Comparison of ENCODE assay signal across 13 cellular contexts in genomic region chr7:73624669-73625001, GRCh38. TPM values are rescaled to one million over a fixed set of nuclear protein-coding genes. Genes with fewer than 3 reads are reported as not detected.
DNase-seq lines count a peak whose midpoint lies in the region; ATAC-seq, FAIRE-seq and TF ChIP-seq lines count a peak whose summit lies in the region.
"Had no signal": no experiment of that assay in that cellular context is flagged by ENCODE, and none has a peak within 500 bp of the region (broad histone marks: within the 10 kb centered on the region; RNA-seq: fewer than 3 reads in every experiment).

No MANE protein-coding gene starts in this region.

- no peak for ATAC-seq in PC-3

- peaks cover 15% of the 10 kb centered on the region for H3K27me3 ChIP-seq in CD4-positive, alpha-beta memory T cell (ENCODE audit: insufficient read depth, low read length)
- H3K27me3 ChIP-seq in PC-3 (ENCODE audit: low read length) (peaks cover 13% of the 10 kb centered on the region), endothelial cell of umbilical vein (ENCODE audit: control insufficient read depth in 2 of 2, insufficient read depth in 2 of 2, low read length in 2 of 2) (peaks cover 28 to 39% of the 10 kb centered on the region in 2 experiments), parathyroid adenoma (ENCODE audit: control insufficient read depth, insufficient read depth, low read length) (no peaks in the 10 kb centered on the region)
- H3K27me3 ChIP-seq: ovary had no signal

- TF ChIP-seq CTCF in PC-3 (conservative IDR thresholded peaks at IDR 0.05; ENCODE audit: low read depth, low read length) (no peak), endothelial cell of umbilical vein (IDR thresholded peaks at IDR 0.05; ENCODE audit: extremely low read depth in 1 of 2, insufficient read depth in 1 of 2, low read depth in 1 of 2, low read length in 2 of 2) (no peak), parathyroid adenoma (IDR thresholded peaks at IDR 0.05) (no peak)

- no peaks in the 10 kb centered on the region for H3K36me3 Mint-ChIP-seq in CD4-positive, alpha-beta memory T cell

- no peak for FAIRE-seq in endothelial cell of umbilical vein (lab: Jason Lieb, UNC)

- no TSS peak for BruUV-seq in PC-3 (replicated peaks; lab: Mats Ljungman, UMichigan)
- no TSS peak for BruUV-seq in endothelial cell of umbilical vein (replicated peaks; lab: Mats Ljungman, UMichigan)

- H3K4me1 ChIP-seq in CD4-positive, alpha-beta memory T cell (ENCODE audit: insufficient read depth, low read length): peaks cover 17% of the 10 kb centered on the region
- H3K4me1 ChIP-seq in PC-3 (ENCODE audit: insufficient read depth, low read length): peaks cover 5% of the 10 kb centered on the region; the same call in 1 of the 2 replicates
- H3K4me1 ChIP-seq in endothelial cell of umbilical vein (ENCODE audit: control insufficient read depth, extremely low read depth, insufficient read depth, low read length): peaks cover 3% of the 10 kb centered on the region
- peaks cover 5% of the 10 kb centered on the region for H3K4me1 ChIP-seq in parathyroid adenoma

- no peaks in the 10 kb centered on the region for H3K9me3 Mint-ChIP-seq in CD4-positive, alpha-beta memory T cell
- H3K9me3 Mint-ChIP-seq: activated CD4-positive, alpha-beta memory T cell treated with anti-CD3 and anti-CD28 coated beads, Interleukin-2, amount 10 ng/mL, durations not matched to agents 7 days and 5 days; stimulated activated naive CD8-positive, alpha-beta T cell treated with anti-CD3 and anti-CD28 coated beads, Interleukin-15, Interleukin-2, amounts not matched to agents 100 ng/mL and 50 ng/mL, for 24 hours; T-helper 1 cell treated with Interleukin-12 subunit alpha and Interleukin-12 subunit beta and Interleukin-4 antibody, amounts not matched to agents 30 μg/mL and 1 μg/mL, for 36 hours had no signal

- H3K9me2 ChIP-seq in PC-3 (replicated peaks; ENCODE audit: low read length): no peaks in the 10 kb centered on the region

- CTCF ChIA-PET in CD4-positive, alpha-beta memory T cell (lab: Charles Lee; ENCODE audit: partially characterized antibody): interaction anchor here (0.9 kb wide), 1 partner anchor 18 kb away, joined by 3 read pairs; no protein-coding TSS in a partner anchor
- CTCF ChIA-PET in PC-3 (lab: Charles Lee): interaction anchor here (0.6 kb wide), 1 partner anchor 1910 kb away, joined by 3 read pairs; no protein-coding TSS in a partner anchor
- CTCF ChIA-PET in endothelial cell of umbilical vein (lab: Charles Lee): interaction anchor here (0.6 to 1.7 kb wide), 2 partner anchors 9 to 18 kb away, joined by 5 to 7 read pairs; no protein-coding TSS in a partner anchor

- POLR2A ChIA-PET in CD4-positive, alpha-beta memory T cell (lab: Charles Lee; ENCODE audit: partially characterized antibody): no interaction called here
- POLR2A ChIA-PET in PC-3 (lab: Charles Lee; ENCODE audit: unreplicated experiment): interaction anchor here (0.5 kb wide), 1 partner anchor 114 kb away, joined by 3 read pairs; no protein-coding TSS in a partner anchor
- POLR2A ChIA-PET in endothelial cell of umbilical vein (lab: Charles Lee): no interaction called here

- intact Hi-C loops in CD4-positive, alpha-beta memory T cell (cut with micrococcal nuclease): no loop called here
- intact Hi-C loops in PC-3 (cut with micrococcal nuclease): loop anchor here (10.0 kb wide), 1 partner anchor 230 kb away; no protein-coding TSS in a partner anchor
- intact Hi-C loops in endothelial cell of umbilical vein (cut with micrococcal nuclease): loop anchor here (5.0 kb wide), 1 partner anchor 43 kb away; the partner anchor contains the start of gene VPS37D

- no peak for TF ChIP-seq POLR2A in endothelial cell of umbilical vein (IDR thresholded peaks at IDR 0.05; ENCODE audit: low read depth, low read length)

- H2AFZ ChIP-seq in PC-3 (ENCODE audit: low read length) (no peak overlapping the region), endothelial cell of umbilical vein (ENCODE audit: low read depth, low read length) (no peak overlapping the region), parathyroid adenoma (peak overlapping the region; percentile 67)

- H3K9me3 ChIP-seq in CD4-positive, alpha-beta memory T cell (ENCODE audit: control insufficient read depth in 1 of 2, low read length in 2 of 2): no peaks in the 10 kb centered on the region
- H3K9me3 ChIP-seq in PC-3 (ENCODE audit: low read length) (no peaks in the 10 kb centered on the region), endothelial cell of umbilical vein (replicated peaks; ENCODE audit: control insufficient read depth, insufficient read depth, low read length) (no peaks in the 10 kb centered on the region), parathyroid adenoma (ENCODE audit: control insufficient read depth, low read length) (no peaks in the 10 kb centered on the region)
- H3K9me3 ChIP-seq: ovary had no signal

- H3F3A ChIP-seq in PC-3 (ENCODE audit: low read length, unreplicated experiment): no peaks in the 10 kb centered on the region

- DNase-seq in CD4-positive, alpha-beta memory T cell: no peak
- DNase-seq in PC-3 (no peak), endothelial cell of umbilical vein (ENCODE audit: low read depth, low spot score) (no peak), NCI-H146 (lab: John Stamatoyannopoulos, UW) (no peak), NCI-H82 (lab: John Stamatoyannopoulos, UW) (no peak), NCI-H146 treated with DMSO at 0.1 percent for 48 hours (lab: John Stamatoyannopoulos, UW; ENCODE audit: unreplicated experiment) (no peak)
- DNase-seq in activated CD8-positive, alpha-beta memory T cell treated with anti-CD3 and anti-CD28 coated beads for 24 hours: no peak

- H3K9ac ChIP-seq in PC-3 (ENCODE audit: low read length): no peak overlapping the region
- no peak overlapping the region for H3K9ac ChIP-seq in endothelial cell of umbilical vein (replicated peaks; ENCODE audit: extremely low read depth, insufficient read depth, low read length)
- no peak overlapping the region for H3K9ac ChIP-seq in parathyroid adenoma

- H3K4me3 ChIP-seq in CD4-positive, alpha-beta memory T cell (ENCODE audit: low read length in 2 of 2): no peak overlapping the region
- H3K4me3 ChIP-seq in PC-3 (ENCODE audit: low read length) (peak overlapping the region; percentile 74; the same call in 1 of the 2 replicates), endothelial cell of umbilical vein (replicated peaks in 1 of 3; ENCODE audit: insufficient read depth in 1 of 3, low read depth in 1 of 3, low read length in 3 of 3) (no peak overlapping the region), parathyroid adenoma (ENCODE audit: low read depth, low read length) (no peak overlapping the region)

- H3K4me3 Mint-ChIP-seq in CD4-positive, alpha-beta memory T cell: peak overlapping the region in 5 of 8 donors; percentile 12 to 51 (median 42)
- H3K4me3 Mint-ChIP-seq: activated CD4-positive, alpha-beta memory T cell treated with anti-CD3 and anti-CD28 coated beads, Interleukin-2, amount 10 ng/mL, durations not matched to agents 7 days and 5 days; stimulated activated naive CD8-positive, alpha-beta T cell treated with anti-CD3 and anti-CD28 coated beads, Interleukin-15, Interleukin-2, amounts not matched to agents 100 ng/mL and 50 ng/mL, for 24 hours; T-helper 1 cell treated with Interleukin-12 subunit alpha and Interleukin-12 subunit beta and Interleukin-4 antibody, amounts not matched to agents 30 μg/mL and 1 μg/mL, for 36 hours had no signal

- peak overlapping the region; percentile 97 for H3K4me2 ChIP-seq in PC-3 (ENCODE audit: low read length)
- H3K4me2 ChIP-seq in endothelial cell of umbilical vein (ENCODE audit: insufficient read depth, low read length): peak overlapping the region; percentile 50
- peak overlapping the region; percentile 70 for H3K4me2 ChIP-seq in parathyroid adenoma (ENCODE audit: low read length)

- dilution Hi-C loops in endothelial cell of umbilical vein (cut with MboI; ENCODE audit: extremely low pct_ligation_motif_present, low sequenced_read_pairs): no loop called here

- peaks cover 2 to 12% (median 4%) of the 10 kb centered on the region in 4 donors for H3K4me1 Mint-ChIP-seq in CD4-positive, alpha-beta memory T cell

- no peaks in the 10 kb centered on the region for H3K9me1 ChIP-seq in endothelial cell of umbilical vein (replicated peaks; ENCODE audit: control insufficient read depth, extremely low read depth, insufficient read depth, low read length)

- H3K79me2 ChIP-seq in PC-3 (ENCODE audit: low read length) (no peaks in the 10 kb centered on the region), endothelial cell of umbilical vein (ENCODE audit: control insufficient read depth, insufficient read depth, low read length) (no peaks in the 10 kb centered on the region), parathyroid adenoma (no peaks in the 10 kb centered on the region)

- no peaks in the 10 kb centered on the region for H3K36me3 ChIP-seq in CD4-positive, alpha-beta memory T cell (ENCODE audit: insufficient read depth, low read length)
- H3K36me3 ChIP-seq in PC-3 (ENCODE audit: low read depth, low read length): no peaks in the 10 kb centered on the region
- no peaks in the 10 kb centered on the region for H3K36me3 ChIP-seq in endothelial cell of umbilical vein (ENCODE audit: control insufficient read depth in 2 of 2, extremely low read depth in 1 of 2, insufficient read depth in 2 of 2, low read length in 2 of 2)
- H3K36me3 ChIP-seq in parathyroid adenoma (ENCODE audit: control insufficient read depth, insufficient read depth, low read length): no peaks in the 10 kb centered on the region
- H3K36me3 ChIP-seq: ovary had no signal

- H3K27me3 Mint-ChIP-seq in CD4-positive, alpha-beta memory T cell: peaks cover 31 to 39% of the 10 kb centered on the region in 2 donors

- no peak overlapping the region for H3K27ac ChIP-seq in CD4-positive, alpha-beta memory T cell (ENCODE audit: low read depth, low read length)
- no peak overlapping the region for H3K27ac ChIP-seq in PC-3 (ENCODE audit: low read length)
- no peak overlapping the region for H3K27ac ChIP-seq in endothelial cell of umbilical vein (ENCODE audit: insufficient read depth, low read depth, low read length)
- H3K27ac ChIP-seq in parathyroid adenoma: no peak overlapping the region
- H3K27ac ChIP-seq: ovary had no signal

- H3K27ac Mint-ChIP-seq in CD4-positive, alpha-beta memory T cell: no peak overlapping the region
- H3K27ac Mint-ChIP-seq: activated CD4-positive, alpha-beta memory T cell treated with anti-CD3 and anti-CD28 coated beads, Interleukin-2, amount 10 ng/mL, durations not matched to agents 7 days and 5 days; stimulated activated naive CD8-positive, alpha-beta T cell treated with anti-CD3 and anti-CD28 coated beads, Interleukin-15, Interleukin-2, amounts not matched to agents 100 ng/mL and 50 ng/mL, for 24 hours; T-helper 1 cell treated with Interleukin-12 subunit alpha and Interleukin-12 subunit beta and Interleukin-4 antibody, amounts not matched to agents 30 μg/mL and 1 μg/mL, for 36 hours had no signal

- H4K20me1 ChIP-seq in PC-3 (ENCODE audit: low read length) (no peaks in the 10 kb centered on the region), endothelial cell of umbilical vein (replicated peaks; ENCODE audit: control insufficient read depth, extremely low read depth, insufficient read depth, low read length) (no peaks in the 10 kb centered on the region)

RNA-seq across cellular contexts. Expression of gene MLXIPL, which starts 0.3 kb away (rescaled TPM):
- not detected for total RNA-seq in CD4-positive, alpha-beta memory T cell
- polyA plus RNA-seq in CD4-positive, alpha-beta memory T cell: not detected
- total RNA-seq in PC-3 (2014; rRNA removed): 4.7 and 6.9 TPM in 2 replicates
- total RNA-seq in endothelial cell of umbilical vein: not detected in 2 replicates
- polyA plus RNA-seq in endothelial cell of umbilical vein: not detected in 2 replicates
- polyA plus RNA-seq in endothelial cell of umbilical vein (2011; cell fraction: cytosol; rRNA removed): not detected in 2 replicates
- not detected in 2 replicates for polyA plus RNA-seq in endothelial cell of umbilical vein (2011; cell fraction: nucleus; rRNA removed)
- polyA plus RNA-seq in endothelial cell of umbilical vein (2012): not detected in 2 replicates
- polyA minus RNA-seq in endothelial cell of umbilical vein: not detected in 2 replicates
- polyA minus RNA-seq in endothelial cell of umbilical vein (2011; cell fraction: cytosol; rRNA and poly(A)+ RNA removed): 7.5 TPM
- polyA minus RNA-seq in endothelial cell of umbilical vein (2011; cell fraction: nucleus; rRNA and poly(A)+ RNA removed): not detected in 2 replicates
- total RNA-seq: activated CD4-positive, alpha-beta memory T cell treated with anti-CD3 and anti-CD28 coated beads, Interleukin-2, amount 10 ng/mL, durations not matched to agents 7 days and 5 days; chondrocyte had no signal

RNA-seq across cellular contexts. Expression of gene VPS37D, which starts 43.0 kb away (rescaled TPM):
- not detected for total RNA-seq in CD4-positive, alpha-beta memory T cell
- polyA plus RNA-seq in CD4-positive, alpha-beta memory T cell: not detected
- total RNA-seq in PC-3 (2014; rRNA removed) (6.3 and 7.7 TPM in 2 replicates), endothelial cell of umbilical vein (2.0 and 2.4 TPM in 2 replicates)
- 2.1 and 2.9 TPM in 2 replicates for polyA plus RNA-seq in endothelial cell of umbilical vein
- polyA plus RNA-seq in endothelial cell of umbilical vein (2011; cell fraction: cytosol; rRNA removed): 1.0 and 1.9 TPM in 2 replicates
- polyA plus RNA-seq in endothelial cell of umbilical vein (2011; cell fraction: nucleus; rRNA removed): 0.92 and 0.95 TPM in 2 replicates
- polyA plus RNA-seq in endothelial cell of umbilical vein (2012): 1.4 and 2.3 TPM in 2 replicates
- 0.66 and 0.83 TPM in 2 replicates for polyA minus RNA-seq in endothelial cell of umbilical vein
- not detected for polyA minus RNA-seq in endothelial cell of umbilical vein (2011; cell fraction: cytosol; rRNA and poly(A)+ RNA removed)
- 0.34 TPM in 1 of 2 replicates, not detected in the other for polyA minus RNA-seq in endothelial cell of umbilical vein (2011; cell fraction: nucleus; rRNA and poly(A)+ RNA removed)

RNA-seq across cellular contexts. Expression of gene TBL2, which starts 46.3 kb away (rescaled TPM):
- total RNA-seq in CD4-positive, alpha-beta memory T cell: 10 to 100 TPM; 45.4 to 47.5 TPM
- polyA plus RNA-seq in CD4-positive, alpha-beta memory T cell: 10 to 100 TPM; 15.6 to 20.5 TPM
- total RNA-seq in PC-3 (2014; rRNA removed) (62.8 and 73.0 TPM in 2 replicates), endothelial cell of umbilical vein (34.8 and 38.6 TPM in 2 replicates)
- polyA plus RNA-seq in endothelial cell of umbilical vein: 48.4 and 49.6 TPM in 2 replicates
- 32.4 and 34.6 TPM in 2 replicates for polyA plus RNA-seq in endothelial cell of umbilical vein (2011; cell fraction: cytosol; rRNA removed)
- polyA plus RNA-seq in endothelial cell of umbilical vein (2011; cell fraction: nucleus; rRNA removed): 34.4 and 35.1 TPM in 2 replicates
- 23.8 TPM in 2 replicates for polyA plus RNA-seq in endothelial cell of umbilical vein (2012)
- 71.8 and 113 TPM in 2 replicates for polyA minus RNA-seq in endothelial cell of umbilical vein
- polyA minus RNA-seq in endothelial cell of umbilical vein (2011; cell fraction: cytosol; rRNA and poly(A)+ RNA removed): 37.9 TPM
- polyA minus RNA-seq in endothelial cell of umbilical vein (2011; cell fraction: nucleus; rRNA and poly(A)+ RNA removed): 25.6 and 28.9 TPM in 2 replicates

RNA-seq across cellular contexts. Expression of gene DNAJC30, which starts 58.6 kb away (rescaled TPM):
- total RNA-seq in CD4-positive, alpha-beta memory T cell: 10 to 100 TPM; 16.3 to 16.5 TPM
- 1 to 10 TPM; 8.3 to 9.4 TPM for polyA plus RNA-seq in CD4-positive, alpha-beta memory T cell
- total RNA-seq in PC-3 (2014; rRNA removed) (2.9 and 4.8 TPM in 2 replicates), endothelial cell of umbilical vein (10.4 and 11.9 TPM in 2 replicates)
- polyA plus RNA-seq in endothelial cell of umbilical vein: 10.6 and 14.7 TPM in 2 replicates
- polyA plus RNA-seq in endothelial cell of umbilical vein (2011; cell fraction: cytosol; rRNA removed): 6.7 and 9.0 TPM in 2 replicates
- polyA plus RNA-seq in endothelial cell of umbilical vein (2011; cell fraction: nucleus; rRNA removed): 3.9 and 4.1 TPM in 2 replicates
- 7.5 and 7.6 TPM in 2 replicates for polyA plus RNA-seq in endothelial cell of umbilical vein (2012)
- 3.7 and 5.4 TPM in 2 replicates for polyA minus RNA-seq in endothelial cell of umbilical vein
- polyA minus RNA-seq in endothelial cell of umbilical vein (2011; cell fraction: cytosol; rRNA and poly(A)+ RNA removed): 4.2 TPM
- 6.3 and 6.6 TPM in 2 replicates for polyA minus RNA-seq in endothelial cell of umbilical vein (2011; cell fraction: nucleus; rRNA and poly(A)+ RNA removed)

RNA-seq across cellular contexts. Expression of gene BUD23, which starts 58.8 kb away (rescaled TPM):
- 10 to 100 TPM; 54.3 to 60.6 TPM for total RNA-seq in CD4-positive, alpha-beta memory T cell
- polyA plus RNA-seq in CD4-positive, alpha-beta memory T cell: 100 to 1,000 TPM; 114 to 187 TPM
- 124 and 138 TPM in 2 replicates for total RNA-seq in PC-3 (2014; rRNA removed)
- total RNA-seq in endothelial cell of umbilical vein: 60.1 and 64.6 TPM in 2 replicates
- polyA plus RNA-seq in endothelial cell of umbilical vein: 49.0 and 62.1 TPM in 2 replicates
- polyA plus RNA-seq in endothelial cell of umbilical vein (2011; cell fraction: cytosol; rRNA removed): 79.4 and 83.1 TPM in 2 replicates
- polyA plus RNA-seq in endothelial cell of umbilical vein (2011; cell fraction: nucleus; rRNA removed): 62.8 and 64.4 TPM in 2 replicates
- polyA plus RNA-seq in endothelial cell of umbilical vein (2012): 47.5 and 63.8 TPM in 2 replicates
- polyA minus RNA-seq in endothelial cell of umbilical vein: 39.2 and 43.2 TPM in 2 replicates
- polyA minus RNA-seq in endothelial cell of umbilical vein (2011; cell fraction: cytosol; rRNA and poly(A)+ RNA removed): 33.0 TPM
- 13.5 and 15.8 TPM in 2 replicates for polyA minus RNA-seq in endothelial cell of umbilical vein (2011; cell fraction: nucleus; rRNA and poly(A)+ RNA removed)
